Comparison of ENCODE assay signal across 28 cellular contexts in genomic region chr2:134194519-134194918, GRCh38.
"Had no signal": no experiment of that assay in that cellular context is flagged by ENCODE, and none has a peak within 500 bp of the region (broad histone marks: within the 10 kb centered on the region; RNA-seq: fewer than 3 reads in every experiment).

No MANE protein-coding gene starts in this region.

- DNase-seq: activated CD4-positive, alpha-beta T cell treated with anti-CD3 and anti-CD28 coated beads for 48 hours; activated CD4-positive, alpha-beta T cell treated with anti-CD3 and anti-CD28 coated beads, Interleukin-2, amount 50 U/mL, for 4 hours; activated CD4-positive, CD25-positive, alpha-beta regulatory T cell treated with anti-CD3 and anti-CD28 coated beads, Interleukin-2, amount 50 U/mL, for 72 hours; activated CD8-positive, alpha-beta memory T cell treated with anti-CD3 and anti-CD28 coated beads, Interleukin-2, amount 10 ng/mL, durations not matched to agents 7 days and 5 days; activated CD8-positive, alpha-beta T cell treated with anti-CD3 and anti-CD28 coated beads, Interleukin-2, amount 10 ng/mL, durations not matched to agents 7 days and 5 days; activated gamma-delta T cell treated with Interleukin-2 at 50 U/mL for 16 hours; activated naive CD4-positive, alpha-beta T cell treated with anti-CD3 and anti-CD28 coated beads, Interleukin-2, amount 10 ng/mL, durations not matched to agents 7 days and 5 days; activated T-cell treated with anti-CD3 and anti-CD28 coated beads, Interleukin-2, amount 50 U/mL, for 4 hours; amniotic stem cell; central memory CD4-positive, alpha-beta T cell; Karpas-422; MM.1S; NCI-H1105; NCI-H1436; NCI-H1694 treated with DMSO at 0.1 percent for 48 hours; NCI-H2029 treated with DMSO at 0.1 percent for 48 hours; NCI-H345; NCI-H510A; NCI-H526 treated with DMSO at 0.1 percent for 48 hours; NK-92 treated with Interleukin-12 subunit alpha and Interleukin-12 subunit beta, amount 100 ng/mL, for 24 hours; Peyer's patch; Right ventricle myocardium superior; SJCRH30; SK-N-SH had no signal

- H3K4me3 ChIP-seq: ascending aorta, body of pancreas, Peyer's patch, SJCRH30 had no signal

- H3K27ac ChIP-seq: ascending aorta, Peyer's patch, RWPE1, SJCRH30 had no signal

- H3K27me3 ChIP-seq: ascending aorta, body of pancreas, Peyer's patch, SJCRH30 had no signal

- ATAC-seq: activated CD8-positive, alpha-beta memory T cell treated with anti-CD3 and anti-CD28 coated beads, Interleukin-2, amount 10 ng/mL, durations not matched to agents 7 days and 5 days; activated CD8-positive, alpha-beta T cell treated with anti-CD3 and anti-CD28 coated beads, Interleukin-2, amount 10 ng/mL, durations not matched to agents 7 days and 5 days; body of pancreas had no signal

- H3K27me3 Mint-ChIP-seq: activated CD8-positive, alpha-beta memory T cell treated with anti-CD3 and anti-CD28 coated beads, Interleukin-2, amount 10 ng/mL, durations not matched to agents 7 days and 5 days; activated naive CD4-positive, alpha-beta T cell treated with anti-CD3 and anti-CD28 coated beads, Interleukin-2, amount 10 ng/mL, durations not matched to agents 7 days and 5 days had no signal

- H3K4me3 Mint-ChIP-seq: activated CD8-positive, alpha-beta memory T cell treated with anti-CD3 and anti-CD28 coated beads, Interleukin-2, amount 10 ng/mL, durations not matched to agents 7 days and 5 days; activated CD8-positive, alpha-beta T cell treated with anti-CD3 and anti-CD28 coated beads, Interleukin-2, amount 10 ng/mL, durations not matched to agents 7 days and 5 days; activated naive CD4-positive, alpha-beta T cell treated with anti-CD3 and anti-CD28 coated beads, Interleukin-2, amount 10 ng/mL, durations not matched to agents 7 days and 5 days; activated T-cell treated with anti-CD3 and anti-CD28 coated beads, Interleukin-2, amount 50 U/mL, for 4 hours had no signal

- H3K36me3 ChIP-seq: ascending aorta, Peyer's patch had no signal

- H3K4me2 ChIP-seq: SK-N-SH had no signal

- H3K9me3 ChIP-seq: ascending aorta, body of pancreas, Peyer's patch, SJCRH30, SK-N-SH had no signal

- H3K27ac Mint-ChIP-seq: activated CD8-positive, alpha-beta memory T cell treated with anti-CD3 and anti-CD28 coated beads, Interleukin-2, amount 10 ng/mL, durations not matched to agents 7 days and 5 days; activated CD8-positive, alpha-beta T cell treated with anti-CD3 and anti-CD28 coated beads, Interleukin-2, amount 10 ng/mL, durations not matched to agents 7 days and 5 days; activated naive CD4-positive, alpha-beta T cell treated with anti-CD3 and anti-CD28 coated beads, Interleukin-2, amount 10 ng/mL, durations not matched to agents 7 days and 5 days; activated T-helper 2 cell treated with anti-CD3 and anti-CD28 coated beads, Interferon-gamma antibody, Interleukin-2, Interleukin-4, amounts not matched to agents 10 μg/mL and 5 μg/mL and 100 μg/mL, durations not matched to agents 14 hours and 24 hours and 36 hours had no signal

- H3K9ac ChIP-seq: SK-N-SH had no signal
